ENCODE assay signal across 8 cellular contexts in the genomic region with DNA sequence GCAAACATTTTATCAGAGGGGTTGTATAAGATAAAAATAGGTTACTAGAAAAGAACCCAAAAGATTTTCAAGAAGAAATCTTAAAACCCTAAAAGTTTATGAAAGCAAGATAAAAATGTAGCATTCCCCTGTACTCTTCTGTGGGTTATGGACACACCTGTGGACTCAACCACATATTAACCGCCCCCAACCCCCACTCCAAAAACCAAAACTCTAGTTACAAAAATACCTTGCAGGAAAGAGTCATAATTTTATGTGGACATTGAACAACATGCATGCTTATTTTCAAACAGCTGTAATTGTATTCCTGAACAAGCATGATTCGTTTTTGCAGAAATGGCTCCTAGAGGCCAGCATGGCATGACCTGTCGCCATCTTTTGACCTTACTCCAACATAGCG.
"Had no signal": no experiment of that assay in that cellular context is flagged by ENCODE, and none has a peak within 500 bp of the region (broad histone marks: within the 10 kb centered on the region; RNA-seq: fewer than 3 reads in every experiment).

No MANE protein-coding gene starts in this region.

- ATAC-seq: HCT116, HepG2 had no signal

- H3K27ac ChIP-seq: HL-60 had no signal

- DNase-seq: GOT3, H7, HFFc6, KBM-7 had no signal

- H3K36me3 ChIP-seq: HAP-1 had no signal

- H3K9me3 ChIP-seq: HAP-1 had no signal

- H3K4me3 ChIP-seq: HAP-1 had no signal
